In the genomic region with DNA sequence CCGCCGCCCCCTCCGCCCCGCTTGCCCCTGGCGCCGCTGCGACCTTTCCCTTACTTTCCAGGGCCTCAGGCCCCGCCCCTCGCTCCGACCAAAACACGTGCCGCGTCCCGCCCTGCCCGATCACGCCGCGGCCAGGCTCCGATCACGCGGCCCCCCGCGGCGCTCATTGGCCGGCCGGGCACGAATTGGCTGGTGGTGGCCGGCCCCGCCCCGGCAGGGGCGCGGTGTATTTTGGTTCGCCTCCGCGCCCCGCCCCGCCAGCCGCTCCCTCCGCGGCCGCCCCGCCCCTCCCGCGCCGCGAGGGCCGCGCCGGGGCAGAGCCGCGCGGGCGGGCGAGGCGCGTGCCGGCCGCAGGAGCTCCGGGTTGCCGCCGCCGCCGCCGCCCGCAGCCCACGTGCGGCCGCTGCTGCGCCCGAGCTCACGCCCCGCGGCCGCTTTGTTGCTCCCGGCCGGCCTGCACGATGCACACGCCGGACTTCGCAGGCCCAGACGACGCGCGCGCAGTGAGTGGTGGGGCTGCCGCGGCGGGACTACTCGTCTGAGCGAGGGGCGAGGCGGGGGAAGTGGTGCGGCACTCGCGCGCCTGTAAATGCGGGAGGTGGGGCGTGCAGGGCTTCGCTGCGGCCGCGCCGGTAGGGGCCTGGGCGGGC, we compare ENCODE assay signal across 1 cellular context.
A peak's percentile ranks its signal among the peaks of the same experiment; 100 is the strongest.
TF ChIP-seq lines count a peak whose summit lies in the region.

Gene KLF11, plus strand, starts transcription at position 295 of the 650 bp plus-strand sequence. Its CDS starts 167 bp downstream, at position 462.

TF ChIP-seq in HepG2, 621 proteins besides CTCF, POLR2A, EP300 and RAD21 (continued from another document and continues in another):
- no peak for TF ChIP-seq LCORL (IDR thresholded peaks at IDR 0.05)
- TF ChIP-seq LCORL (CRISPR knock-in tag; IDR thresholded peaks at IDR 0.05) = peak; percentile 45; the same call in 1 of the 2 replicates
- TF ChIP-seq PRPF4 (IDR thresholded peaks at IDR 0.05; ENCODE audit: low read depth, low read length, poor library complexity, severe bottlenecking) = no peak
- no peak for TF ChIP-seq ZBTB37 (CRISPR knock-in tag; IDR thresholded peaks at IDR 0.05)
- 0 out of 2 replicates have a peak, but pooled peaks have one; percentile 77 for TF ChIP-seq KLF9 (CRISPR knock-in tag; IDR thresholded peaks at IDR 0.05; ENCODE audit: low read depth)
- TF ChIP-seq ZNF841 (CRISPR knock-in tag; IDR thresholded peaks at IDR 0.05; ENCODE audit: borderline replicate concordance) = peak; percentile 94
- TF ChIP-seq, protein P1, sequence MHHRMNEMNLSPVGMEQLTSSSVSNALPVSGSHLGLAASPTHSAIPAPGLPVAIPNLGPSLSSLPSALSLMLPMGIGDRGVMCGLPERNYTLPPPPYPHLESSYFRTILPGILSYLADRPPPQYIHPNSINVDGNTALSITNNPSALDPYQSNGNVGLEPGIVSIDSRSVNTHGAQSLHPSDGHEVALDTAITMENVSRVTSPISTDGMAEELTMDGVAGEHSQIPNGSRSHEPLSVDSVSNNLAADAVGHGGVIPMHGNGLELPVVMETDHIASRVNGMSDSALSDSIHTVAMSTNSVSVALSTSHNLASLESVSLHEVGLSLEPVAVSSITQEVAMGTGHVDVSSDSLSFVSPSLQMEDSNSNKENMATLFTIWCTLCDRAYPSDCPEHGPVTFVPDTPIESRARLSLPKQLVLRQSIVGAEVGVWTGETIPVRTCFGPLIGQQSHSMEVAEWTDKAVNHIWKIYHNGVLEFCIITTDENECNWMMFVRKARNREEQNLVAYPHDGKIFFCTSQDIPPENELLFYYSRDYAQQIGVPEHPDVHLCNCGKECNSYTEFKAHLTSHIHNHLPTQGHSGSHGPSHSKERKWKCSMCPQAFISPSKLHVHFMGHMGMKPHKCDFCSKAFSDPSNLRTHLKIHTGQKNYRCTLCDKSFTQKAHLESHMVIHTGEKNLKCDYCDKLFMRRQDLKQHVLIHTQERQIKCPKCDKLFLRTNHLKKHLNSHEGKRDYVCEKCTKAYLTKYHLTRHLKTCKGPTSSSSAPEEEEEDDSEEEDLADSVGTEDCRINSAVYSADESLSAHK (CRISPR knock-in tag; IDR thresholded peaks at IDR 0.05; ENCODE audit: borderline replicate concordance) = 0 out of 2 replicates have a peak, but pooled peaks have one; percentile 81
- TF ChIP-seq, protein P2, sequence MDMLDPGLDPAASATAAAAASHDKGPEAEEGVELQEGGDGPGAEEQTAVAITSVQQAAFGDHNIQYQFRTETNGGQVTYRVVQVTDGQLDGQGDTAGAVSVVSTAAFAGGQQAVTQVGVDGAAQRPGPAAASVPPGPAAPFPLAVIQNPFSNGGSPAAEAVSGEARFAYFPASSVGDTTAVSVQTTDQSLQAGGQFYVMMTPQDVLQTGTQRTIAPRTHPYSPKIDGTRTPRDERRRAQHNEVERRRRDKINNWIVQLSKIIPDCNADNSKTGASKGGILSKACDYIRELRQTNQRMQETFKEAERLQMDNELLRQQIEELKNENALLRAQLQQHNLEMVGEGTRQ (IDR thresholded peaks at IDR 0.05; ENCODE audit: low read depth, low read length) = 0 out of 2 replicates have a peak, but pooled peaks have one; percentile 33
- TF ChIP-seq, protein P2 (CRISPR knock-in tag; IDR thresholded peaks at IDR 0.05; ENCODE audit: borderline replicate concordance) = no peak; the same call in 1 of the 2 replicates
- TF ChIP-seq, protein P3, sequence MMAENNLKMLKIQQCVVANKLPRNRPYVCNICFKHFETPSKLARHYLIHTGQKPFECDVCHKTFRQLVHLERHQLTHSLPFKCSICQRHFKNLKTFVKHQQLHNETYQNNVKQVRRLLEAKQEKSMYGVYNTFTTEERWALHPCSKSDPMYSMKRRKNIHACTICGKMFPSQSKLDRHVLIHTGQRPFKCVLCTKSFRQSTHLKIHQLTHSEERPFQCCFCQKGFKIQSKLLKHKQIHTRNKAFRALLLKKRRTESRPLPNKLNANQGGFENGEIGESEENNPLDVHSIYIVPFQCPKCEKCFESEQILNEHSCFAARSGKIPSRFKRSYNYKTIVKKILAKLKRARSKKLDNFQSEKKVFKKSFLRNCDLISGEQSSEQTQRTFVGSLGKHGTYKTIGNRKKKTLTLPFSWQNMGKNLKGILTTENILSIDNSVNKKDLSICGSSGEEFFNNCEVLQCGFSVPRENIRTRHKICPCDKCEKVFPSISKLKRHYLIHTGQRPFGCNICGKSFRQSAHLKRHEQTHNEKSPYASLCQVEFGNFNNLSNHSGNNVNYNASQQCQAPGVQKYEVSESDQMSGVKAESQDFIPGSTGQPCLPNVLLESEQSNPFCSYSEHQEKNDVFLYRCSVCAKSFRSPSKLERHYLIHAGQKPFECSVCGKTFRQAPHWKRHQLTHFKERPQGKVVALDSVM (CRISPR knock-in tag; IDR thresholded peaks at IDR 0.05) = no peak
- peak; percentile 79; the same call in 1 of the 2 replicates for TF ChIP-seq ATF3 (CRISPR knock-in tag; IDR thresholded peaks at IDR 0.05)
- TF ChIP-seq ZNF557 (CRISPR knock-in tag; IDR thresholded peaks at IDR 0.05) = peak; percentile 99
- TF ChIP-seq NFATC3 (CRISPR knock-in tag; IDR thresholded peaks at IDR 0.05) = no peak
- peak; percentile 97; the same call in 1 of the 2 replicates for TF ChIP-seq ZNF274 (CRISPR knock-in tag; IDR thresholded peaks at IDR 0.05)
- TF ChIP-seq ZZZ3 (CRISPR knock-in tag; IDR thresholded peaks at IDR 0.05; ENCODE audit: borderline replicate concordance) = peak; percentile 0; the same call in 1 of the 2 replicates
- peak; percentile 100 for TF ChIP-seq MLX (CRISPR knock-in tag; IDR thresholded peaks at IDR 0.05)
- peak; percentile 96 for TF ChIP-seq TSC22D2 (CRISPR knock-in tag; IDR thresholded peaks at IDR 0.05; ENCODE audit: borderline replicate concordance)
- TF ChIP-seq HMGXB4 (CRISPR knock-in tag; IDR thresholded peaks at IDR 0.05; ENCODE audit: borderline replicate concordance in 1 of 2, low read depth in 1 of 2) = peak in 1 of 2 experiments; percentile 78; a peak in 2 of 4 replicates
- no peak; the same call in 1 of the 2 replicates for TF ChIP-seq TOPORS (CRISPR knock-in tag; IDR thresholded peaks at IDR 0.05)
- TF ChIP-seq, protein P4, sequence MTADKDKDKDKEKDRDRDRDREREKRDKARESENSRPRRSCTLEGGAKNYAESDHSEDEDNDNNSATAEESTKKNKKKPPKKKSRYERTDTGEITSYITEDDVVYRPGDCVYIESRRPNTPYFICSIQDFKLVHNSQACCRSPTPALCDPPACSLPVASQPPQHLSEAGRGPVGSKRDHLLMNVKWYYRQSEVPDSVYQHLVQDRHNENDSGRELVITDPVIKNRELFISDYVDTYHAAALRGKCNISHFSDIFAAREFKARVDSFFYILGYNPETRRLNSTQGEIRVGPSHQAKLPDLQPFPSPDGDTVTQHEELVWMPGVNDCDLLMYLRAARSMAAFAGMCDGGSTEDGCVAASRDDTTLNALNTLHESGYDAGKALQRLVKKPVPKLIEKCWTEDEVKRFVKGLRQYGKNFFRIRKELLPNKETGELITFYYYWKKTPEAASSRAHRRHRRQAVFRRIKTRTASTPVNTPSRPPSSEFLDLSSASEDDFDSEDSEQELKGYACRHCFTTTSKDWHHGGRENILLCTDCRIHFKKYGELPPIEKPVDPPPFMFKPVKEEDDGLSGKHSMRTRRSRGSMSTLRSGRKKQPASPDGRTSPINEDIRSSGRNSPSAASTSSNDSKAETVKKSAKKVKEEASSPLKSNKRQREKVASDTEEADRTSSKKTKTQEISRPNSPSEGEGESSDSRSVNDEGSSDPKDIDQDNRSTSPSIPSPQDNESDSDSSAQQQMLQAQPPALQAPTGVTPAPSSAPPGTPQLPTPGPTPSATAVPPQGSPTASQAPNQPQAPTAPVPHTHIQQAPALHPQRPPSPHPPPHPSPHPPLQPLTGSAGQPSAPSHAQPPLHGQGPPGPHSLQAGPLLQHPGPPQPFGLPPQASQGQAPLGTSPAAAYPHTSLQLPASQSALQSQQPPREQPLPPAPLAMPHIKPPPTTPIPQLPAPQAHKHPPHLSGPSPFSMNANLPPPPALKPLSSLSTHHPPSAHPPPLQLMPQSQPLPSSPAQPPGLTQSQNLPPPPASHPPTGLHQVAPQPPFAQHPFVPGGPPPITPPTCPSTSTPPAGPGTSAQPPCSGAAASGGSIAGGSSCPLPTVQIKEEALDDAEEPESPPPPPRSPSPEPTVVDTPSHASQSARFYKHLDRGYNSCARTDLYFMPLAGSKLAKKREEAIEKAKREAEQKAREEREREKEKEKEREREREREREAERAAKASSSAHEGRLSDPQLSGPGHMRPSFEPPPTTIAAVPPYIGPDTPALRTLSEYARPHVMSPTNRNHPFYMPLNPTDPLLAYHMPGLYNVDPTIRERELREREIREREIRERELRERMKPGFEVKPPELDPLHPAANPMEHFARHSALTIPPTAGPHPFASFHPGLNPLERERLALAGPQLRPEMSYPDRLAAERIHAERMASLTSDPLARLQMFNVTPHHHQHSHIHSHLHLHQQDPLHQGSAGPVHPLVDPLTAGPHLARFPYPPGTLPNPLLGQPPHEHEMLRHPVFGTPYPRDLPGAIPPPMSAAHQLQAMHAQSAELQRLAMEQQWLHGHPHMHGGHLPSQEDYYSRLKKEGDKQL (CRISPR knock-in tag; IDR thresholded peaks at IDR 0.05; ENCODE audit: low read depth) = peak; percentile 78; the same call in 1 of the 2 replicates
- peak; percentile 99 for TF ChIP-seq MAX (IDR thresholded peaks at IDR 0.05)
- peak; percentile 98 for TF ChIP-seq MXD1 (CRISPR knock-in tag; IDR thresholded peaks at IDR 0.05)
- TF ChIP-seq CC2D1A (CRISPR knock-in tag; IDR thresholded peaks at IDR 0.05) = no peak
- TF ChIP-seq, protein P5, sequence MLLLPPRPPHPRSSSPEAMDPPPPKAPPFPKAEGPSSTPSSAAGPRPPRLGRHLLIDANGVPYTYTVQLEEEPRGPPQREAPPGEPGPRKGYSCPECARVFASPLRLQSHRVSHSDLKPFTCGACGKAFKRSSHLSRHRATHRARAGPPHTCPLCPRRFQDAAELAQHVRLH (CRISPR knock-in tag; IDR thresholded peaks at IDR 0.05; ENCODE audit: borderline replicate concordance, low read depth) = peak; percentile 94
- peak; percentile 98 for TF ChIP-seq ATF5 (CRISPR knock-in tag; IDR thresholded peaks at IDR 0.05; ENCODE audit: low read depth)
- peak; percentile 91 for TF ChIP-seq TFE3 (CRISPR knock-in tag; IDR thresholded peaks at IDR 0.05)
- TF ChIP-seq ZNF607 (CRISPR knock-in tag; IDR thresholded peaks at IDR 0.05; ENCODE audit: borderline replicate concordance) = peak; percentile 98
- TF ChIP-seq ZC3H13 (CRISPR knock-in tag; IDR thresholded peaks at IDR 0.05) = peak; percentile 93
- no peak for TF ChIP-seq HIVEP1 (CRISPR knock-in tag; IDR thresholded peaks at IDR 0.05)
